In the genomic region with DNA sequence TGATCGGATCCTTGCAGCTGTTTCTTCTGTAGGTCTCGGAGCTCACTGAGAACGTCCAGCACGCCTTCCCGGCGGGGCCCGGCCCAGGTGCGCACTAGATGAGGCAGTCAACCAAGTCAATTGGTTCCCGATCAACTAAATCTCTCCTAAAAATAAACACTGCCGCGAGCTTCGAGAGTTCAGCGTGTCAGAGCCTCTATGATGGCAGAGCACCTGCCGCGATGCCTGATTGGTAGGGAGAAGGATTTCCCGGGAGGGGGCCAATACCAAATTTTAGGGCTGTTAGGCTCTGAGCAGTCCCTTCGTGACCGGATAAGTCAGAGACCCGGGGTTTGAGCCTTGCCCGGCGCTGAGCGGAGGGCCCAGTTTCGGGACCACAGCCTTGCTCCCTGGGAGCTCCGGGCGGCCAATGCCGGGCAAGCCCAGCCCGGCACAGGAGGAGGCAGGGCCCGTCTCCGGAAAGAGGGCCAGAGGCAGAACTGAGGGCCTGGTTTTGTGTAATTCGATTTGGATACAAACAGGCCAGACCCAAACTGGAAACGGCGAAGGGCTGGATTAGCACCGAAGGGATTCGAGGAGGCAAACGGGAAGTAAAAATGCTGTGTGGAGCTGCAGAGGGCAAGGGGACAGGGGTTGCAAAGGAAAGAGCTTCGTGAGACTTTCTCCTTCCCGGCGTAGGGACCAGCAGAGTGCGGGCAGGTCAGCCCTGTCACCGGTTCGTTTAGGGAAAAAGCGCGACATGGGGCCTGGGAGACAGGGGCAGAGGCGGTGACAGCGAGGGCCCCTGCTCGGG, we compare ENCODE assay signal across 8 cellular contexts. TPM values are rescaled to one million over a fixed set of nuclear protein-coding genes. Genes with fewer than 3 reads are reported as not detected.
DNase-seq lines count a peak whose midpoint lies in the region; ATAC-seq and TF ChIP-seq lines count a peak whose summit lies in the region.

No MANE protein-coding gene starts in this region.

- peak overlapping the region; percentile 73 to 92 for H3K4me3 Mint-ChIP-seq in CD14-positive monocyte
- H3K4me3 Mint-ChIP-seq in H9: peak overlapping the region; percentile 60 to 84
- H3K4me3 Mint-ChIP-seq in activated naive CD8-positive, alpha-beta T cell: peak overlapping the region; percentile 78

- peak overlapping the region; percentile 3 for H3K4me3 ChIP-seq in kidney epithelial cell (ENCODE audit: low read depth, low read length)
- peak overlapping the region; percentile 48 to 59 for H3K4me3 ChIP-seq in testis
- H3K4me3 ChIP-seq in ovary: no peak overlapping the region

- H3K23me2 ChIP-seq in H9 (ENCODE audit: insufficient read length, low read depth, low read length, poor library complexity, severe bottlenecking): peaks cover 8% of the 10 kb centered on the region

- H2BK5ac ChIP-seq in H9 (ENCODE audit: insufficient read length, low read length): no peak overlapping the region

- H3K36me3 Mint-ChIP-seq in CD14-positive monocyte: peaks cover 0 to 3% of the 10 kb centered on the region in 2 donors
- no peaks in the 10 kb centered on the region for H3K36me3 Mint-ChIP-seq in H9 (ENCODE audit: insufficient read depth in 1 of 3, low read depth in 3 of 3)
- H3K36me3 Mint-ChIP-seq in activated naive CD8-positive, alpha-beta T cell: no peaks in the 10 kb centered on the region

- peaks cover 3% of the 10 kb centered on the region; the same call in 1 of the 2 replicates for H3K27me3 ChIP-seq in H9 (ENCODE audit: insufficient read depth, low read length)
- H3K27me3 ChIP-seq in kidney epithelial cell (ENCODE audit: control insufficient read depth, insufficient read depth, low read length): peaks cover 23% of the 10 kb centered on the region
- no peaks in the 10 kb centered on the region for H3K27me3 ChIP-seq in testis
- H3K27me3 ChIP-seq in ovary: no peaks in the 10 kb centered on the region

- peak overlapping the region; percentile 39 for H3K4me2 ChIP-seq in H9 (ENCODE audit: insufficient read depth, insufficient read length, low read length)

- H2BK120ac ChIP-seq in H9 (ENCODE audit: low read depth, low read length, poor library complexity, severe bottlenecking): no peak overlapping the region

- TF ChIP-seq CTCF in CD14-positive monocyte (IDR thresholded peaks at IDR 0.05) (no peak), H9 (conservative IDR thresholded peaks at IDR 0.05) (no peak), kidney epithelial cell (IDR thresholded peaks at IDR 0.05; ENCODE audit: insufficient read depth, low read length, poor library complexity, severe bottlenecking) (no peak), testis (IDR thresholded peaks at IDR 0.05) (no peak), ovary (IDR thresholded peaks at IDR 0.05) (no peak)

- TF ChIP-seq EP300 in ovary (IDR thresholded peaks at IDR 0.05): no peak

- H3K23ac ChIP-seq in H9 (ENCODE audit: insufficient read length, low read depth, low read length): no peak overlapping the region

- no peak overlapping the region for H3K4ac ChIP-seq in H9 (ENCODE audit: low read depth, low read length)

- no peak overlapping the region for H3T11ph ChIP-seq in H9 (ENCODE audit: low read length)

- H2BK12ac ChIP-seq in H9 (ENCODE audit: insufficient read length, low read depth, low read length): no peak overlapping the region

- H3K18ac ChIP-seq in H9 (ENCODE audit: insufficient read length, low read depth, low read length): no peak overlapping the region

- H3K79me1 ChIP-seq in H9 (ENCODE audit: insufficient read depth, low read depth, low read length, poor library complexity, severe bottlenecking): no peaks in the 10 kb centered on the region

- no peak overlapping the region for H3K14ac ChIP-seq in H9 (ENCODE audit: insufficient read depth, low read length)

- DNase-seq in CD14-positive monocyte (ENCODE audit: low spot score): no peak
- DNase-seq in H9: peak; percentile 62
- DNase-seq in kidney epithelial cell (ENCODE audit: low read depth): no peak
- no peak for DNase-seq in testis
- DNase-seq in ovary: no peak
- no peak for DNase-seq in effector CD8-positive, alpha-beta T cell (lab: John Stamatoyannopoulos, UW)

- H3K27me3 Mint-ChIP-seq in CD14-positive monocyte (ENCODE audit: low read depth in 3 of 3): peaks cover 57 to 73% (median 66%) of the 10 kb centered on the region in 3 donors
- peaks cover 84% of the 10 kb centered on the region for H3K27me3 Mint-ChIP-seq in H9 (ENCODE audit: low read depth)
- H3K27me3 Mint-ChIP-seq in activated naive CD8-positive, alpha-beta T cell: peaks cover 49% of the 10 kb centered on the region

- no peak overlapping the region for H2AK5ac ChIP-seq in H9 (ENCODE audit: insufficient read length, low read length)

- H4K91ac ChIP-seq in H9 (ENCODE audit: insufficient read length, low read depth, low read length): no peak overlapping the region

- ATAC-seq in GM21381 (IDR thresholded peaks at IDR 0.05; ENCODE audit: unreplicated experiment): no peak

- TF ChIP-seq POLR2A in testis (IDR thresholded peaks at IDR 0.05) (no peak), ovary (IDR thresholded peaks at IDR 0.05) (no peak)

- H3K56ac ChIP-seq in H9 (ENCODE audit: insufficient read length, low read depth, low read length): no peak overlapping the region

- intact Hi-C loops in CD14-positive monocyte (cut with micrococcal nuclease) (no loop called here), testis (cut with DNase I; ENCODE audit: low total_unique reads) (no loop called here), ovary (cut with DNase I) (no loop called here)

- H4K20me1 ChIP-seq in H9 (ENCODE audit: control insufficient read depth, insufficient read depth, insufficient read length): peaks cover 4% of the 10 kb centered on the region

- H4K8ac ChIP-seq in H9 (replicated peaks; ENCODE audit: insufficient read length, low read depth, low read length): no peak overlapping the region

- no CpG with 5 or more reads among the region's 46 CpGs for WGBS in H9 (ENCODE audit: extremely low coverage, insufficient read length, low lambda C conversion rate)
- 6% methylated on average over 24 to 42 of the region's 46 CpGs for WGBS in testis, 2 donors
- 2 to 7% (median 4%) methylated on average over 43 to 46 of the region's 46 CpGs for WGBS in ovary, 3 donors

- no peaks in the 10 kb centered on the region for H3K79me2 ChIP-seq in H9 (ENCODE audit: insufficient read depth, low read length)

- H3K27ac ChIP-seq in H9 (ENCODE audit: insufficient read length, low read depth, low read length) (no peak overlapping the region), testis (no peak overlapping the region), ovary (no peak overlapping the region)

- H3K4me1 ChIP-seq in H9 (ENCODE audit: insufficient read depth, low read length): no peaks in the 10 kb centered on the region
- H3K4me1 ChIP-seq in testis: peaks cover 5% of the 10 kb centered on the region
- H3K4me1 ChIP-seq in ovary (ENCODE audit: insufficient read depth): peaks cover 2% of the 10 kb centered on the region

- H2AFZ ChIP-seq in H9 (ENCODE audit: low read length): no peak overlapping the region

- H2BK15ac ChIP-seq in H9 (ENCODE audit: low read depth, low read length): no peak overlapping the region

- no peak overlapping the region for H2BK20ac ChIP-seq in H9 (ENCODE audit: low read depth, low read length, poor library complexity, severe bottlenecking)

- H3K4me1 Mint-ChIP-seq in CD14-positive monocyte (peaks cover 13% of the 10 kb centered on the region), H9 (peaks cover 15 to 16% of the 10 kb centered on the region in 2 experiments)
- peaks cover 20% of the 10 kb centered on the region for H3K4me1 Mint-ChIP-seq in activated naive CD8-positive, alpha-beta T cell (ENCODE audit: low read depth)

- H3K27ac Mint-ChIP-seq in CD14-positive monocyte (peak overlapping the region in 1 of 7 donors; percentile 11), H9 (no peak overlapping the region)
- no peak overlapping the region for H3K27ac Mint-ChIP-seq in activated naive CD8-positive, alpha-beta T cell

- H3K9ac ChIP-seq in H9 (ENCODE audit: extremely low read depth, insufficient read length, low read length): no peak overlapping the region

- H3K9me3 Mint-ChIP-seq in CD14-positive monocyte: peaks cover 0 to 9% (median 2%) of the 10 kb centered on the region in 7 donors
- H3K9me3 Mint-ChIP-seq in H9: no peaks in the 10 kb centered on the region
- no peaks in the 10 kb centered on the region for H3K9me3 Mint-ChIP-seq in activated naive CD8-positive, alpha-beta T cell (ENCODE audit: low read depth)

- H3K36me3 ChIP-seq in kidney epithelial cell (ENCODE audit: control insufficient read depth, insufficient read depth, low read length) (no peaks in the 10 kb centered on the region), testis (ENCODE audit: low read depth, missing control alignments) (no peaks in the 10 kb centered on the region), ovary (no peaks in the 10 kb centered on the region)

- no peak overlapping the region for H4K5ac ChIP-seq in H9 (ENCODE audit: insufficient read length, low read depth, low read length)

- H3K9me3 ChIP-seq in H9 (ENCODE audit: control insufficient read depth, low read depth, low read length) (no peaks in the 10 kb centered on the region), testis (no peaks in the 10 kb centered on the region), ovary (no peaks in the 10 kb centered on the region)

RNA-seq across cellular contexts. Expression of a gene that starts 0.6 kb away (rescaled TPM):
- polyA plus RNA-seq in CD14-positive monocyte (not detected), testis (ENCODE audit: insufficient read depth, low read depth, low replicate concordance) (0.41 TPM), ovary (under 1 TPM in 1 of 2 donors, not detected in 1; 0.06 TPM)
- total RNA-seq in H9 (2021) (0.11 TPM in 1 of 2 replicates, not detected in the other), kidney epithelial cell (0.07 TPM in 1 of 2 replicates, not detected in the other), testis (1 to 10 TPM; 1.3 to 1.7 TPM), ovary (under 1 TPM in 3 of 7 donors, not detected in 4; 0.10 to 0.34 (median 0.12) TPM)
